8 cellular contexts compared by ENCODE assay signal in the genomic region with DNA sequence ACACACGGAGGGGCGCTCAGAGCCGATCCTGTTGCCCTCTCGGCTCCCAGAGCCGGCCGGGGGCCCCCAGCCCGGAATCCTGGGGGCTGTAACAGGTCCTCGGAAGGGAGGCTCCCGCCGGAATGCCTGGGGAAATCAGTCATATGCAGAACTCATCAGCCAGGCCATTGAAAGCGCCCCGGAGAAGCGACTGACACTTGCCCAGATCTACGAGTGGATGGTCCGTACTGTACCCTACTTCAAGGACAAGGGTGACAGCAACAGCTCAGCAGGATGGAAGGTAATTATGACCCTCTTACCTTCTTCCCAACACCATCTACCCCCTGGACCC. TPM values are rescaled to one million over a fixed set of nuclear protein-coding genes. Genes with fewer than 3 reads are reported as not detected.
DNase-seq lines count a peak whose midpoint lies in the region; TF ChIP-seq lines count a peak whose summit lies in the region.
"Had no signal": no experiment of that assay in that cellular context is flagged by ENCODE, and none has a peak within 500 bp of the region (broad histone marks: within the 10 kb centered on the region; RNA-seq: fewer than 3 reads in every experiment).

No MANE protein-coding gene starts in this region.

- TF ChIP-seq CTCF in adrenal gland (IDR thresholded peaks at IDR 0.05) = no peak
- TF ChIP-seq CTCF in suprapubic skin (IDR thresholded peaks at IDR 0.05) = no peak

- no peak for TF ChIP-seq EP300 in suprapubic skin (IDR thresholded peaks at IDR 0.05)

- H3K27ac ChIP-seq in HUES64 (ENCODE audit: low read depth, low read length) = no peak overlapping the region
- peak overlapping the region in 1 of 5 donors; percentile 3 for H3K27ac ChIP-seq in adrenal gland
- peak overlapping the region; percentile 55 for H3K27ac ChIP-seq in layer of hippocampus (ENCODE audit: low read depth, low read length)
- no peak overlapping the region for H3K27ac ChIP-seq in suprapubic skin

- H3K4me3 ChIP-seq in HUES64 (ENCODE audit: low read length) = peak overlapping the region; percentile 71
- H3K4me3 ChIP-seq in adrenal gland = peak overlapping the region in 3 of 4 donors; percentile 6 to 57 (median 37)
- H3K4me3 ChIP-seq in suprapubic skin = peak overlapping the region; percentile 60

- peak overlapping the region; percentile 50; the same call in 1 of the 2 replicates for H3K9ac ChIP-seq in HUES64 (ENCODE audit: low read depth, low read length)

- H3K9me3 ChIP-seq in HUES64 (ENCODE audit: insufficient read depth, low read depth, low read length) (no peaks in the 10 kb centered on the region), adrenal gland (replicated peaks in 1 of 3) (no peaks in the 10 kb centered on the region), suprapubic skin (no peaks in the 10 kb centered on the region)

- 1% methylated on average over 15 of the region's 15 CpGs for WGBS in HUES64
- WGBS in adrenal gland, 4 donors = 2 to 42% (median 29%) methylated on average over 4 to 15 of the region's 15 CpGs; no CpG with 5 or more reads in 1 of the 4 donors
- WGBS in suprapubic skin = 27% methylated on average over 9 of the region's 15 CpGs

- H3K36me3 ChIP-seq in HUES64 (ENCODE audit: insufficient read depth, low read length) (no peaks in the 10 kb centered on the region), adrenal gland (replicated peaks in 1 of 2) (no peaks in the 10 kb centered on the region), suprapubic skin (no peaks in the 10 kb centered on the region)

- H3K4me1 ChIP-seq in HUES64 (ENCODE audit: insufficient read depth, low read length) (peaks cover 6% of the 10 kb centered on the region), adrenal gland (replicated peaks in 1 of 2) (peaks cover 0 to 10% of the 10 kb centered on the region in 2 donors), suprapubic skin (peaks cover 20% of the 10 kb centered on the region)

- intact Hi-C loops in adrenal gland (cut with DNase I) = no loop called here

- no peak for TF ChIP-seq POLR2A in adrenal gland (IDR thresholded peaks at IDR 0.05)
- TF ChIP-seq POLR2A in suprapubic skin (IDR thresholded peaks at IDR 0.05) = no peak

- H3K27me3 ChIP-seq in HUES64 (ENCODE audit: insufficient read depth, low read length) (peaks cover 45% of the 10 kb centered on the region), adrenal gland (no peaks in the 10 kb centered on the region), layer of hippocampus (ENCODE audit: control insufficient read depth, insufficient read depth, low read length) (no peaks in the 10 kb centered on the region), suprapubic skin (no peaks in the 10 kb centered on the region)

- DNase-seq in adrenal gland (no peak), suprapubic skin (ENCODE audit: low spot score in 2 of 2) (no peak), NCI-H510A treated with DMSO at 0.1 percent for 48 hours (lab: John Stamatoyannopoulos, UW) (no peak), D341Med (ENCODE audit: low spot score) (no peak), iPS-NIHi7 (ENCODE audit: extremely low spot score) (no peak)

RNA-seq across cellular contexts. Expression of a gene that starts 1.0 kb away (rescaled TPM):
- polyA plus RNA-seq in HUES64 (2013, experiment 1 of 2) = 15.8 TPM
- 11.0 TPM for polyA plus RNA-seq in HUES64 (2013, experiment 2 of 2)
- total RNA-seq in adrenal gland (100 to 1,000 TPM in 4 of 8 donors, 10 to 100 TPM in 4; 61.3 to 126 (median 89.6) TPM), suprapubic skin (10 to 100 TPM; 21.0 to 36.8 (median 28.2) TPM)
- 10 to 100 TPM; 14.3 to 47.7 (median 34.2) TPM for polyA plus RNA-seq in adrenal gland

RNA-seq across cellular contexts. Expression of a gene that starts 9.9 kb away (rescaled TPM):
- polyA plus RNA-seq in HUES64 (2013, experiment 1 of 2) = not detected
- not detected for polyA plus RNA-seq in HUES64 (2013, experiment 2 of 2)
- total RNA-seq in adrenal gland = not detected
- polyA plus RNA-seq in adrenal gland = under 1 TPM in 1 of 3 donors, not detected in 2; 0.51 TPM
- not detected for total RNA-seq in suprapubic skin
- total RNA-seq: HT1080 had no signal

RNA-seq across cellular contexts. Expression of a gene that starts 14.7 kb away (rescaled TPM):
- not detected for polyA plus RNA-seq in HUES64 (2013, experiment 1 of 2)
- 0.25 TPM for polyA plus RNA-seq in HUES64 (2013, experiment 2 of 2)
- total RNA-seq in adrenal gland (1 to 10 TPM; 1.1 to 5.5 (median 2.3) TPM), suprapubic skin (10 to 100 TPM in 2 of 4 donors, 1 to 10 TPM in 2; 2.6 to 15.0 (median 9.1) TPM)
- polyA plus RNA-seq in adrenal gland = 1 to 10 TPM; 4.3 to 7.0 (median 4.9) TPM
- total RNA-seq: HT1080 had no signal

RNA-seq across cellular contexts. Expression of a gene that starts 21.7 kb away (rescaled TPM):
- polyA plus RNA-seq in HUES64 (2013, experiment 1 of 2) = 18.3 TPM
- polyA plus RNA-seq in HUES64 (2013, experiment 2 of 2) = 21.2 TPM
- 100 to 1,000 TPM in 2 of 8 donors, 10 to 100 TPM in 6; 63.1 to 107 (median 91.6) TPM for total RNA-seq in adrenal gland
- polyA plus RNA-seq in adrenal gland = 10 to 100 TPM; 34.0 to 49.3 (median 44.3) TPM
- 10 to 100 TPM; 27.0 to 63.0 (median 39.8) TPM for total RNA-seq in suprapubic skin

RNA-seq across cellular contexts. Expression of a gene that starts 28.5 kb away (rescaled TPM):
- polyA plus RNA-seq in HUES64 (2013, experiment 1 of 2) = 47.8 TPM
- 48.8 TPM for polyA plus RNA-seq in HUES64 (2013, experiment 2 of 2)
- total RNA-seq in adrenal gland = 100 to 1,000 TPM in 1 of 8 donors, 10 to 100 TPM in 7; 68.0 to 101 (median 78.8) TPM
- polyA plus RNA-seq in adrenal gland = 10 to 100 TPM; 25.4 to 75.8 (median 42.3) TPM
- 10 to 100 TPM; 41.0 to 71.8 (median 65.3) TPM for total RNA-seq in suprapubic skin
